Comparison of ENCODE assay signal across 9 cellular contexts in genomic region chr10:102675887-102676616, GRCh38. TPM values are rescaled to one million over a fixed set of nuclear protein-coding genes. Genes with fewer than 3 reads are reported as not detected.
DNase-seq lines count a peak whose midpoint lies in the region; ATAC-seq and TF ChIP-seq lines count a peak whose summit lies in the region.
"Had no signal": no experiment of that assay in that cellular context is flagged by ENCODE, and none has a peak within 500 bp of the region (broad histone marks: within the 10 kb centered on the region; RNA-seq: fewer than 3 reads in every experiment).

No MANE protein-coding gene starts in this region.

- H3K4me3 ChIP-seq in KMS-11 (IDR thresholded peaks at IDR 0.05; ENCODE audit: insufficient read depth, low read depth, low read length) = no peak overlapping the region
- no peak overlapping the region for H3K4me3 ChIP-seq in astrocyte of the spinal cord (ENCODE audit: low read depth, low read length)
- no peak overlapping the region for H3K4me3 ChIP-seq in lower lobe of right lung
- H3K4me3 ChIP-seq in upper lobe of left lung = no peak overlapping the region
- H3K4me3 ChIP-seq: body of pancreas had no signal

- H3K9me3 ChIP-seq in lower lobe of right lung (no peaks in the 10 kb centered on the region), upper lobe of left lung (no peaks in the 10 kb centered on the region)
- H3K9me3 ChIP-seq: body of pancreas had no signal

- H2AFZ ChIP-seq in KMS-11 (ENCODE audit: low read depth) = no peak overlapping the region

- POLR2A ChIA-PET in HEK293T (lab: Yijun Ruan, JAX) = interaction anchor here (0.6 to 1.9 kb wide), 8 partner anchors 11 to 39 kb away, joined by 3 to 8 read pairs (median 4); partner anchors contain the start of genes ARL3 and TRIM8

- CTCF ChIA-PET in HEK293T (lab: Yijun Ruan, JAX) = interaction anchor here (0.6 to 1.1 kb wide), 2 partner anchors 22 to 28 kb away, joined by 3 read pairs; no protein-coding TSS in a partner anchor

- in situ Hi-C loops in astrocyte of the spinal cord (cut with HindIII; ENCODE audit: low sequenced_read_pairs) = no loop called here

- no peak for TF ChIP-seq EP300 in upper lobe of left lung (IDR thresholded peaks at IDR 0.05)

- no peaks in the 10 kb centered on the region for H4K20me1 ChIP-seq in KMS-11 (ENCODE audit: insufficient read depth)

- H3K27ac ChIP-seq in KMS-11 (0 out of 2 replicates have a peak overlapping the region, but pooled peaks have one; percentile 11), lower lobe of right lung (peak overlapping the region; percentile 82), upper lobe of left lung (peak overlapping the region; percentile 84 to 88 (median 84))

- no peaks in the 10 kb centered on the region for H3K36me3 ChIP-seq in KMS-11 (ENCODE audit: insufficient read depth)
- no peaks in the 10 kb centered on the region for H3K36me3 ChIP-seq in lower lobe of right lung
- H3K36me3 ChIP-seq in upper lobe of left lung = no peaks in the 10 kb centered on the region

- H3K4me2 ChIP-seq in KMS-11 = peak overlapping the region; percentile 48; the same call in 1 of the 2 replicates

- peaks cover 62% of the 10 kb centered on the region for H3K4me1 ChIP-seq in KMS-11 (ENCODE audit: low read depth, poor library complexity, severe bottlenecking)
- peaks cover 72% of the 10 kb centered on the region for H3K4me1 ChIP-seq in lower lobe of right lung
- H3K4me1 ChIP-seq in upper lobe of left lung = peaks cover 53 to 80% (median 73%) of the 10 kb centered on the region in 4 donors

- no peak for TF ChIP-seq CTCF in KMS-11 (conservative IDR thresholded peaks at IDR 0.05; ENCODE audit: low read depth, low read length)
- no peak for TF ChIP-seq CTCF in astrocyte of the spinal cord (IDR thresholded peaks at IDR 0.05; ENCODE audit: low read depth, low read length)
- TF ChIP-seq CTCF in lower lobe of right lung (IDR thresholded peaks at IDR 0.05) = no peak
- no peak for TF ChIP-seq CTCF in upper lobe of left lung (IDR thresholded peaks at IDR 0.05)

- 14 to 18% methylated on average over 13 of the region's 13 CpGs for WGBS in upper lobe of left lung, 2 donors

- no peaks in the 10 kb centered on the region for H3K79me2 ChIP-seq in KMS-11 (ENCODE audit: insufficient read depth, low read depth)

- TF ChIP-seq POLR2A in upper lobe of left lung (IDR thresholded peaks at IDR 0.05) = no peak

- DNase-seq in AML-193 (lab: John Stamatoyannopoulos, UW) (peak; percentile 66 to 69), astrocyte of the spinal cord (ENCODE audit: low read depth, low spot score) (peak; percentile 95), lower lobe of right lung (no peak), upper lobe of left lung (peak in 1 of 2 donors; percentile 67), HEK293T (ENCODE audit: extremely low spot score) (no peak)
- DNase-seq in activated CD4-positive, CD25-positive, alpha-beta regulatory T cell (lab: John Stamatoyannopoulos, UW) = no peak

- no peak overlapping the region for H3K9ac ChIP-seq in KMS-11

- peak; percentile 34 to 57 for ATAC-seq in lower lobe of right lung
- peak; percentile 20 to 75 for ATAC-seq in upper lobe of left lung (ENCODE audit: low FRiP score in 2 of 2)
- ATAC-seq in GM19452 (IDR thresholded peaks at IDR 0.05; ENCODE audit: unreplicated experiment) = no peak
- ATAC-seq: body of pancreas had no signal

- H3K27me3 ChIP-seq in KMS-11 (ENCODE audit: insufficient read depth, low read depth) (no peaks in the 10 kb centered on the region), lower lobe of right lung (ENCODE audit: low read depth) (no peaks in the 10 kb centered on the region), upper lobe of left lung (no peaks in the 10 kb centered on the region)
- H3K27me3 ChIP-seq: body of pancreas had no signal

- intact Hi-C loops in lower lobe of right lung (cut with DNase I) = no loop called here

TF ChIP-seq in HEK293T, 16 proteins besides CTCF, POLR2A, EP300 and RAD21:
- TF ChIP-seq FOXK2 (IDR thresholded peaks at IDR 0.05) (no peak), SP1 (IDR thresholded peaks at IDR 0.05) (no peak), HDGF (IDR thresholded peaks at IDR 0.05; ENCODE audit: borderline replicate concordance) (no peak), NFRKB (IDR thresholded peaks at IDR 0.05) (no peak), L3MBTL2 (conservative IDR thresholded peaks at IDR 0.05) (no peak), FOXA1 (IDR thresholded peaks at IDR 0.05) (no peak), LEF1 (IDR thresholded peaks at IDR 0.05; ENCODE audit: borderline replicate concordance) (no peak)

RNA-seq across cellular contexts. Expression of gene TRIM8, which starts 31.8 kb away (rescaled TPM):
- total RNA-seq in lower lobe of right lung = 142 TPM
- total RNA-seq in upper lobe of left lung = 100 to 1,000 TPM; 162 to 279 (median 177) TPM

RNA-seq across cellular contexts. Expression of gene ARL3, which starts 38.1 kb away (rescaled TPM):
- total RNA-seq in lower lobe of right lung (7.3 TPM), upper lobe of left lung (1 to 10 TPM; 4.6 to 7.9 (median 6.4) TPM)

RNA-seq across cellular contexts. Expression of gene SFXN2, which starts 38.4 kb away (rescaled TPM):
- total RNA-seq in lower lobe of right lung (10.0 TPM), upper lobe of left lung (10 to 100 TPM in 2 of 6 donors, 1 to 10 TPM in 4; 3.9 to 28.3 (median 8.0) TPM)

Comparison
In these comparisons a context has a peak if more than half of its experiments do, and no peak if none do; other contexts are left out.
1. DNase-seq: peak in AML-193 (2 of 2) and astrocyte of the spinal cord (single experiment); none in lower lobe of right lung (single experiment), HEK293T (single experiment) and activated CD4-positive, CD25-positive, alpha-beta regulatory T cell (0 of 4).
2. H3K27ac ChIP-seq: peak in every context shown above with its lines; median percentile 84 in upper lobe of left lung; 82 in lower lobe of right lung; 11 in KMS-11.